13 cellular contexts compared by ENCODE assay signal in the genomic region with DNA sequence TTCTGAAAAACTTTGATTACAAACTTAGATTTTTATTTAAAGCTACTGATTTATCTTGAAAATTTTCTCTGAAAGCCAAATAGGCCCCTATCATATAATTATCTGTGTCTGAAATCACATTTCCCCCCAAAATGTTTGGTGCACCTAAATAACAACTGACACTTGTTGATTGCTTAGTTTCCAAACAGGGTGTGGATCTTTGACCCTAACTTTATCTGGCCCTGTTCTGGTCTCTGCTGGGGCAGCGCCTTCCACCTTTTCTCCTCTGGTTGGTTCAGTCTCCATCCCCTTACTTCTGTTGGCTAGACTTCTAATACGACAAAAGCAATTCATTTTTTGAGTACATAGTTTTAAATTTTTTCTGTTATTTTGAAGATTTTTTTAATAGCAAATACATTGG.
"Had no signal": no experiment of that assay in that cellular context is flagged by ENCODE, and none has a peak within 500 bp of the region (broad histone marks: within the 10 kb centered on the region; RNA-seq: fewer than 3 reads in every experiment).

No MANE protein-coding gene starts in this region.

- DNase-seq: activated B cell treated with CpG ODN at 0.5 μM for 24 hours; activated CD4-positive, alpha-beta T cell treated with anti-CD3 and anti-CD28 coated beads, Interleukin-2, amount 10 ng/mL, durations not matched to agents 24 days and 14 days; activated CD8-positive, alpha-beta memory T cell treated with anti-CD3 and anti-CD28 coated beads for 24 hours; activated naive CD4-positive, alpha-beta T cell treated with anti-CD3 and anti-CD28 coated beads for 36 hours; central memory CD4-positive, alpha-beta T cell; immature natural killer cell; mammary epithelial cell; nephron progenitor cell; stimulated activated CD4-positive, alpha-beta T cell treated with anti-CD3 and anti-CD28 coated beads, Interleukin-4, amount 100 ng/mL, for 4 hours; T-helper 17 cell; thyroid gland had no signal

- H3K27me3 Mint-ChIP-seq: activated T-helper 17 cell treated with anti-CD3 and anti-CD28 coated beads, Interleukin-2, amount 50 U/mL, for 72 hours had no signal

- H3K36me3 ChIP-seq: thyroid gland had no signal

- H3K27me3 ChIP-seq: thyroid gland had no signal

- H3K4me1 Mint-ChIP-seq: activated CD4-positive, alpha-beta T cell treated with anti-CD3 and anti-CD28 coated beads, Interleukin-2, amount 10 ng/mL, durations not matched to agents 24 days and 14 days; activated T-helper 17 cell treated with anti-CD3 and anti-CD28 coated beads, Interleukin-2, amount 50 U/mL, for 72 hours; immature natural killer cell; nephron progenitor cell had no signal

- H3K4me3 ChIP-seq: thyroid gland had no signal

- H3K4me1 ChIP-seq: thyroid gland had no signal

- ATAC-seq: activated T-helper 17 cell treated with anti-CD3 and anti-CD28 coated beads, Interleukin-2, amount 50 U/mL, for 72 hours; SK-N-SH treated with all-trans-retinoic acid at 6 μM for 48 hours; T-helper 17 cell had no signal

- H3K9me3 Mint-ChIP-seq: activated B cell treated with CpG ODN at 0.5 μM for 24 hours; activated CD4-positive, alpha-beta T cell treated with anti-CD3 and anti-CD28 coated beads, Interleukin-2, amount 10 ng/mL, durations not matched to agents 24 days and 14 days; activated naive CD4-positive, alpha-beta T cell treated with anti-CD3 and anti-CD28 coated beads for 36 hours; activated T-helper 17 cell treated with anti-CD3 and anti-CD28 coated beads, Interleukin-2, amount 50 U/mL, for 72 hours; immature natural killer cell; nephron progenitor cell had no signal

- H3K36me3 Mint-ChIP-seq: immature natural killer cell had no signal

- H3K9me3 ChIP-seq: thyroid gland had no signal

- H3K27ac ChIP-seq: thyroid gland had no signal

- H3K4me3 Mint-ChIP-seq: activated B cell treated with CpG ODN at 0.5 μM for 24 hours; activated CD4-positive, alpha-beta T cell treated with anti-CD3 and anti-CD28 coated beads, Interleukin-2, amount 10 ng/mL, durations not matched to agents 24 days and 14 days; activated naive CD4-positive, alpha-beta T cell treated with anti-CD3 and anti-CD28 coated beads for 36 hours; activated T-helper 17 cell treated with anti-CD3 and anti-CD28 coated beads, Interleukin-2, amount 50 U/mL, for 72 hours; immature natural killer cell; nephron progenitor cell had no signal

- H3K27ac Mint-ChIP-seq: activated B cell treated with CpG ODN at 0.5 μM for 24 hours; activated CD4-positive, alpha-beta T cell treated with anti-CD3 and anti-CD28 coated beads, Interleukin-2, amount 10 ng/mL, durations not matched to agents 24 days and 14 days; activated naive CD4-positive, alpha-beta T cell treated with anti-CD3 and anti-CD28 coated beads for 36 hours; activated T-helper 17 cell treated with anti-CD3 and anti-CD28 coated beads, Interleukin-2, amount 50 U/mL, for 72 hours; immature natural killer cell; nephron progenitor cell; T-helper 17 cell had no signal
